1 cellular context compared by ENCODE assay signal in genomic region chr2:121736462-121737336, GRCh38.
A peak's percentile ranks its signal among the peaks of the same experiment; 100 is the strongest.
TF ChIP-seq lines count a peak whose summit lies in the region.

TSS of gene NIFK (minus strand) at chr2:121736875. CDS start at chr2:121736850, 25 bp downstream.

TF ChIP-seq in HCT116, 20 proteins besides CTCF, POLR2A, EP300 and RAD21 (continued from another document):
- TF ChIP-seq FOSL1 (IDR thresholded peaks at IDR 0.05; ENCODE audit: low read depth) (no peak), ZFX (IDR thresholded peaks at IDR 0.05) (peak; percentile 54; the same call in 1 of the 2 replicates), SIN3A (IDR thresholded peaks at IDR 0.05; ENCODE audit: low read depth) (peak; percentile 95), CEBPB (IDR thresholded peaks at IDR 0.05; ENCODE audit: low read depth) (no peak)
TF ChIP-seq in HCT116: peak in this region for 10.
